10 cellular contexts compared by ENCODE assay signal in the genomic region with DNA sequence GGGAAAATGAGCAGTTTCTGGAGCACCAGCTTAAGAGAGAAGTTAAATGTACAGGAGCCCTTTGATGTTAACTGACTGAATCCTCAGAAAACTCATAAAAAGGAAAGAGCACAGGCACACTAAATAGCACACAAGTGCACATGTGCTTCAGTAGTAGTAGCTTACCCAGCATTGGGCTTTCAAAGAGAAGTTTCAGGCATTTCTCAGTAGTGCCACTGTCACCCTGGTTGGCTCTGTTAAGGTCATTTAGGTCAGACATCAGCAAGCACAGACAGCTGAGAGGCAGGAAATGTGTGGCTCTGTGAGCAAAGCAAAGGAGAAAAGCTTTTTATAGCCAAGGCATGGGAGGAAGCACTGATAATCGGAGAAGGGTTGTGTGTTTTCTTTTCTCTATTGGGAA.
A peak's percentile ranks its signal among the peaks of the same experiment; 100 is the strongest.
DNase-seq lines count a peak whose midpoint lies in the region; ATAC-seq, FAIRE-seq and TF ChIP-seq lines count a peak whose summit lies in the region.
"Had no signal": no experiment of that assay in that cellular context is flagged by ENCODE, and none has a peak within 500 bp of the region (broad histone marks: within the 10 kb centered on the region; RNA-seq: fewer than 3 reads in every experiment).

No MANE protein-coding gene starts in this region.

- peaks cover 2% of the 10 kb centered on the region for H3K9me3 Mint-ChIP-seq in natural killer cell treated with Interleukin-12 subunit alpha and Interleukin-12 subunit beta and Interleukin-15 and Interleukin-18, amount 100 ng/mL, for 72 hours

- no peaks in the 10 kb centered on the region for H3K27me3 Mint-ChIP-seq in natural killer cell treated with Interleukin-12 subunit alpha and Interleukin-12 subunit beta and Interleukin-15 and Interleukin-18, amount 100 ng/mL, for 72 hours

- no peaks in the 10 kb centered on the region for H3K27me3 ChIP-seq in adrenal gland

- peak overlapping the region; percentile 84 to 95 for H3K27ac Mint-ChIP-seq in natural killer cell treated with Interleukin-12 subunit alpha and Interleukin-12 subunit beta and Interleukin-15 and Interleukin-18, amount 100 ng/mL, for 72 hours

- intact Hi-C loops in adrenal gland (cut with DNase I): no loop called here

- peak; percentile 24 for FAIRE-seq in GM18507 (lab: Jason Lieb, UNC)

- H3K27ac ChIP-seq in adrenal gland: peak overlapping the region in 3 of 5 donors; percentile 20 to 35 (median 26)

- 0 to 22% (median 8%) methylated on average over 1 of the region's 1 CpG for WGBS in adrenal gland, 4 donors

- no peak for DNase-seq in GM18507 (ENCODE audit: extremely low spot score, insufficient read length, low read depth)
- DNase-seq in adrenal gland: peak in 1 of 7 donors; percentile 48
- DNase-seq in natural killer cell treated with Interleukin-12 subunit alpha and Interleukin-12 subunit beta and Interleukin-15 and Interleukin-18, amount 100 ng/mL, for 72 hours (ENCODE audit: low spot score): peak; percentile 71
- DNase-seq in activated gamma-delta T cell (lab: John Stamatoyannopoulos, UW): no peak
- DNase-seq in HCEC 1CT: no peak
- DNase-seq in activated CD8-positive, alpha-beta memory T cell treated with anti-CD3 and anti-CD28 coated beads for 24 hours: no peak
- DNase-seq in GM13977 (ENCODE audit: low spot score): no peak
- DNase-seq: amniotic stem cell; stimulated activated CD4-positive, alpha-beta T cell treated with anti-CD3 and anti-CD28 coated beads, Interleukin-4, amount 100 ng/mL, for 1 hour had no signal

- ATAC-seq in HG03196 (IDR thresholded peaks at IDR 0.05; ENCODE audit: unreplicated experiment): peak; percentile 57
- peak; percentile 43 to 71 for ATAC-seq in natural killer cell treated with Interleukin-12 subunit alpha and Interleukin-12 subunit beta and Interleukin-15 and Interleukin-18, amount 100 ng/mL, for 72 hours

- H3K36me3 ChIP-seq in adrenal gland (replicated peaks in 1 of 2): no peaks in the 10 kb centered on the region

- in situ Hi-C loops in GM13977 (cut with MboI; ENCODE audit: low pct_unique_long_range_greater_than_20kb, low sequenced_read_pairs, unreplicated experiment): no loop called here

- no peak for TF ChIP-seq POLR2A in adrenal gland (IDR thresholded peaks at IDR 0.05)

- H3K4me3 ChIP-seq in adrenal gland: no peak overlapping the region

- no peaks in the 10 kb centered on the region for H3K36me3 Mint-ChIP-seq in natural killer cell treated with Interleukin-12 subunit alpha and Interleukin-12 subunit beta and Interleukin-15 and Interleukin-18, amount 100 ng/mL, for 72 hours

- no peaks in the 10 kb centered on the region for H3K9me3 ChIP-seq in adrenal gland (replicated peaks in 1 of 3)

- H3K4me1 Mint-ChIP-seq in natural killer cell treated with Interleukin-12 subunit alpha and Interleukin-12 subunit beta and Interleukin-15 and Interleukin-18, amount 100 ng/mL, for 72 hours (ENCODE audit: low read depth in 2 of 2): peaks cover 63 to 70% of the 10 kb centered on the region in 2 donors

- TF ChIP-seq CTCF in adrenal gland (IDR thresholded peaks at IDR 0.05) (no peak), GM13977 (IDR thresholded peaks at IDR 0.05; ENCODE audit: extremely low read depth, insufficient read depth, missing control alignments) (no peak)

- H3K4me1 ChIP-seq in adrenal gland (replicated peaks in 1 of 2): peaks cover 6 to 14% of the 10 kb centered on the region in 2 donors

- H3K4me3 Mint-ChIP-seq in natural killer cell treated with Interleukin-12 subunit alpha and Interleukin-12 subunit beta and Interleukin-15 and Interleukin-18, amount 100 ng/mL, for 72 hours: peak overlapping the region; percentile 70
